ENCODE assay signal across 1 cellular context in the genomic region with DNA sequence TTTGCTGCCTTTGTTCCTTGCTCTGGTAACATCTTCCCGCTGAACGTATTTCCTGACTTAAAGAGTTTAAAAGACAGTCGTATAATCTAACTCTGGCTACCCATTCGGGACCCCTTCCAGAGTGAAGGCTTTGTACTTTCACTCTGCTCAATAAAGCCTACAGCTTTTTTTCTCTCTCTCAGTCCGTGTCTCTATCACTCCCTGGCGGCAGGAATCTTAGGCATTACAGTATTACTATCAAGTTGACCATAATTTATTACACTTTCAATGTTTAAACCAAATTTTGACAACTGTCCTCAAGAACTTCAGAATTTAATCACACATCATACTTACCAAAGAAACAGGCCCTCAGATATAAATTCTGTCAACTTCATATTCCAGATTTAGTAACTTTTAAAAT.
TF ChIP-seq lines count a peak whose summit lies in the region.

No MANE protein-coding gene starts in this region.

TF ChIP-seq in HepG2, 621 proteins besides CTCF, POLR2A, EP300 and RAD21 (continued from another document):
- TF ChIP-seq SMC3 (IDR thresholded peaks at IDR 0.05; ENCODE audit: low read length): peak; percentile 27; the same call in 1 of the 2 replicates
- TF ChIP-seq ZNF558 (CRISPR knock-in tag; IDR thresholded peaks at IDR 0.05; ENCODE audit: borderline replicate concordance): no peak
- TF ChIP-seq HOMEZ (CRISPR knock-in tag; IDR thresholded peaks at IDR 0.05; ENCODE audit: low read depth): no peak
- TF ChIP-seq NFYC (CRISPR knock-in tag; IDR thresholded peaks at IDR 0.05): no peak
- TF ChIP-seq ZNF451 (CRISPR knock-in tag; IDR thresholded peaks at IDR 0.05): no peak
- TF ChIP-seq GATAD2A (CRISPR knock-in tag; IDR thresholded peaks at IDR 0.05): 0 out of 2 replicates have a peak, but pooled peaks have one; percentile 30
- peak; percentile 65 for TF ChIP-seq STAG1 (CRISPR knock-in tag; IDR thresholded peaks at IDR 0.05)
- no peak for TF ChIP-seq ZNF143 (CRISPR knock-in tag; IDR thresholded peaks at IDR 0.05)
- no peak for TF ChIP-seq ZMYM3 (CRISPR knock-in tag; IDR thresholded peaks at IDR 0.05)
- TF ChIP-seq, protein P1, sequence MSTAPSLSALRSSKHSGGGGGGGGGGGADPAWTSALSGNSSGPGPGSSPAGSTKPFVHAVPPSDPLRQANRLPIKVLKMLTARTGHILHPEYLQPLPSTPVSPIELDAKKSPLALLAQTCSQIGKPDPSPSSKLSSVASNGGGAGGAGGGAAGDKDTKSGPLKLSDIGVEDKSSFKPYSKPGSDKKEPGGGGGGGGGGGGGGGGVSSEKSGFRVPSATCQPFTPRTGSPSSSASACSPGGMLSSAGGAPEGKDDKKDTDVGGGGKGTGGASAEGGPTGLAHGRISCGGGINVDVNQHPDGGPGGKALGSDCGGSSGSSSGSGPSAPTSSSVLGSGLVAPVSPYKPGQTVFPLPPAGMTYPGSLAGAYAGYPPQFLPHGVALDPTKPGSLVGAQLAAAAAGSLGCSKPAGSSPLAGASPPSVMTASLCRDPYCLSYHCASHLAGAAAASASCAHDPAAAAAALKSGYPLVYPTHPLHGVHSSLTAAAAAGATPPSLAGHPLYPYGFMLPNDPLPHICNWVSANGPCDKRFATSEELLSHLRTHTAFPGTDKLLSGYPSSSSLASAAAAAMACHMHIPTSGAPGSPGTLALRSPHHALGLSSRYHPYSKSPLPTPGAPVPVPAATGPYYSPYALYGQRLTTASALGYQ (CRISPR knock-in tag; IDR thresholded peaks at IDR 0.05): peak; percentile 43; the same call in 1 of the 2 replicates
- TF ChIP-seq, protein P2, sequence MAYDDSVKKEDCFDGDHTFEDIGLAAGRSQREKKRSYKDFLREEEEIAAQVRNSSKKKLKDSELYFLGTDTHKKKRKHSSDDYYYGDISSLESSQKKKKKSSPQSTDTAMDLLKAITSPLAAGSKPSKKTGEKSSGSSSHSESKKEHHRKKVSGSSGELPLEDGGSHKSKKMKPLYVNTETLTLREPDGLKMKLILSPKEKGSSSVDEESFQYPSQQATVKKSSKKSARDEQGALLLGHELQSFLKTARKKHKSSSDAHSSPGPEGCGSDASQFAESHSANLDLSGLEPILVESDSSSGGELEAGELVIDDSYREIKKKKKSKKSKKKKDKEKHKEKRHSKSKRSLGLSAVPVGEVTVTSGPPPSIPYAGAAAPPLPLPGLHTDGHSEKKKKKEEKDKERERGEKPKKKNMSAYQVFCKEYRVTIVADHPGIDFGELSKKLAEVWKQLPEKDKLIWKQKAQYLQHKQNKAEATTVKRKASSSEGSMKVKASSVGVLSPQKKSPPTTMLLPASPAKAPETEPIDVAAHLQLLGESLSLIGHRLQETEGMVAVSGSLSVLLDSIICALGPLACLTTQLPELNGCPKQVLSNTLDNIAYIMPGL (CRISPR knock-in tag; IDR thresholded peaks at IDR 0.05; ENCODE audit: borderline replicate concordance in 1 of 2, low read depth in 1 of 2): peak in 1 of 2 experiments; percentile 31; a peak in 1 of 4 replicates
- peak; percentile 99 for TF ChIP-seq TEAD3 (CRISPR knock-in tag; optimal IDR thresholded peaks at IDR 0.05; ENCODE audit: borderline replicate concordance)
